In genomic region chr4:168859888-168860694, GRCh38 we compare ENCODE assay signal across 8 cellular contexts.
DNase-seq lines count a peak whose midpoint lies in the region; ATAC-seq and TF ChIP-seq lines count a peak whose summit lies in the region.

No MANE protein-coding gene starts in this region.

- no peaks in the 10 kb centered on the region for H3K9me3 ChIP-seq in sigmoid colon

- H3K27me3 Mint-ChIP-seq in activated T-helper 1 cell treated with anti-CD3 and anti-CD28 coated beads, Interleukin-12 subunit alpha, Interleukin-12 subunit beta, Interleukin-2, Interleukin-4 antibody, amounts not matched to agents 30 ng/mL and 10 ng/mL and 1 ng/mL, durations not matched to agents 14 hours and 24 hours and 36 hours (ENCODE audit: insufficient read depth), result no peaks in the 10 kb centered on the region

- no peaks in the 10 kb centered on the region for H3K27me3 ChIP-seq in sigmoid colon

- H3K4me1 ChIP-seq in sigmoid colon, result peaks cover 0 to 99% (median 89%) of the 10 kb centered on the region in 4 donors

- H3K27ac ChIP-seq in sigmoid colon, result peak overlapping the region; percentile 94 to 99 (median 98)

- H3K36me3 Mint-ChIP-seq in activated T-helper 1 cell treated with anti-CD3 and anti-CD28 coated beads, Interleukin-12 subunit alpha, Interleukin-12 subunit beta, Interleukin-2, Interleukin-4 antibody, amounts not matched to agents 30 ng/mL and 10 ng/mL and 1 ng/mL, durations not matched to agents 14 hours and 24 hours and 36 hours (ENCODE audit: low read depth), result peaks cover 13% of the 10 kb centered on the region

- H3K36me3 ChIP-seq in sigmoid colon, result peaks cover 0 to 30% (median 10%) of the 10 kb centered on the region in 4 donors

- peak overlapping the region; percentile 48 for H3K4me3 Mint-ChIP-seq in activated T-helper 1 cell treated with anti-CD3 and anti-CD28 coated beads, Interleukin-12 subunit alpha, Interleukin-12 subunit beta, Interleukin-2, Interleukin-4 antibody, amounts not matched to agents 30 ng/mL and 10 ng/mL and 1 ng/mL, durations not matched to agents 14 hours and 24 hours and 36 hours

- TF ChIP-seq CTCF in sigmoid colon (IDR thresholded peaks at IDR 0.05), result no peak

- intact Hi-C loops in activated T-helper 1 cell treated with anti-CD3 and anti-CD28 coated beads, Interleukin-12 subunit alpha, Interleukin-12 subunit beta, Interleukin-2, Interleukin-4 antibody, amounts not matched to agents 30 ng/mL and 10 ng/mL and 1 ng/mL, durations not matched to agents 14 hours and 24 hours and 36 hours (cut with micrococcal nuclease), result loop anchor here (1.0 to 10.0 kb wide), 2 partner anchors 8 to 755 kb away; partner anchors contain the start of gene NEK1
- intact Hi-C loops in sigmoid colon (cut with DNase I), result no loop called here

- WGBS in sigmoid colon, 2 donors, result 81 to 87% methylated on average over 9 of the region's 9 CpGs

- TF ChIP-seq POLR2A in sigmoid colon (IDR thresholded peaks at IDR 0.05), result no peak

- no peak overlapping the region for H3K4me3 ChIP-seq in sigmoid colon

- H3K4me1 Mint-ChIP-seq in activated T-helper 1 cell treated with anti-CD3 and anti-CD28 coated beads, Interleukin-12 subunit alpha, Interleukin-12 subunit beta, Interleukin-2, Interleukin-4 antibody, amounts not matched to agents 30 ng/mL and 10 ng/mL and 1 ng/mL, durations not matched to agents 14 hours and 24 hours and 36 hours (ENCODE audit: low read depth), result peaks cover 34% of the 10 kb centered on the region

- no peak for DNase-seq in activated T-helper 1 cell treated with anti-CD3 and anti-CD28 coated beads, Interleukin-12 subunit alpha, Interleukin-12 subunit beta, Interleukin-2, Interleukin-4 antibody, amounts not matched to agents 30 ng/mL and 10 ng/mL and 1 ng/mL, durations not matched to agents 14 hours and 24 hours and 36 hours (ENCODE audit: low spot score)
- DNase-seq in sigmoid colon (no peak), HUDEP-2 (lab: John Stamatoyannopoulos, UW; ENCODE audit: unreplicated experiment in 76 of 76) (no peak), NCI-H1092 (lab: John Stamatoyannopoulos, UW) (no peak), putamen (ENCODE audit: low spot score) (no peak)
- DNase-seq in activated CD8-positive, alpha-beta memory T cell treated with anti-CD3 and anti-CD28 coated beads, Interleukin-2, amount 50 U/mL, for 48 hours, result no peak

- no peak for TF ChIP-seq EP300 in sigmoid colon (IDR thresholded peaks at IDR 0.05)

- peak overlapping the region; percentile 49 for H3K27ac Mint-ChIP-seq in activated T-helper 1 cell treated with anti-CD3 and anti-CD28 coated beads, Interleukin-12 subunit alpha, Interleukin-12 subunit beta, Interleukin-2, Interleukin-4 antibody, amounts not matched to agents 30 ng/mL and 10 ng/mL and 1 ng/mL, durations not matched to agents 14 hours and 24 hours and 36 hours

- ATAC-seq in GM19025 (IDR thresholded peaks at IDR 0.05; ENCODE audit: low read depth, unreplicated experiment) (peak; percentile 92), HG02870 (IDR thresholded peaks at IDR 0.05; ENCODE audit: unreplicated experiment) (peak; percentile 97)

- no peaks in the 10 kb centered on the region for H3K9me3 Mint-ChIP-seq in activated T-helper 1 cell treated with anti-CD3 and anti-CD28 coated beads, Interleukin-12 subunit alpha, Interleukin-12 subunit beta, Interleukin-2, Interleukin-4 antibody, amounts not matched to agents 30 ng/mL and 10 ng/mL and 1 ng/mL, durations not matched to agents 14 hours and 24 hours and 36 hours
